ENCODE assay signal across 1 cellular context in genomic region chr7:27110977-27111752, GRCh38.
TF ChIP-seq lines count a peak whose summit lies in the region.

No MANE protein-coding gene starts in this region.

TF ChIP-seq in endothelial cell of umbilical vein, 7 proteins besides CTCF, POLR2A, EP300 and RAD21 (continued from another document):
- TF ChIP-seq FOS (IDR thresholded peaks at IDR 0.05; ENCODE audit: borderline replicate concordance, insufficient read depth, low read length): peak; percentile 87
- no peak for TF ChIP-seq MAX (IDR thresholded peaks at IDR 0.05; ENCODE audit: insufficient read depth, insufficient read length)
- no peak for TF ChIP-seq GATA2 (IDR thresholded peaks at IDR 0.05; ENCODE audit: insufficient read depth, insufficient read length, low read depth, low read length)
- TF ChIP-seq MYC (IDR thresholded peaks at IDR 0.05; ENCODE audit: low read depth, low read length): peak; percentile 61
